In the genomic region with DNA sequence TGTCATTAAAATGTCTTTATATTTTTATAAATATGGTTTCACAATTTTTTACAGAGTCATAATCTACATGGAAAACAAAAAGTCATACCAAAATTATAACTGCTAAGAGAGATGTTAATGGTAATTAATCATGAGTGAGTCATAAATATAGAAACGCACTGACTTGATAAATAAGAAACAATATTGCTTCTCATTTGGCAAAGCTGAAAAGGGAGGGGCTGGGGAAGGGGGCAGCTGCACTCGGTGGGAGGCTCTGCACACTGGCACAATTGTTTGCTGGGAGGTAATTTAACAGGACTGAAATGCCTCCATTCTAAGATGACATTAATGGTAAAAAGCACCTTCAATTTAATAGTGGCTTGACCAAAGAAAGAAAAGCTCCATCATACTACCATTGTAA, we compare ENCODE assay signal across 1 cellular context.
TF ChIP-seq lines count a peak whose summit lies in the region.

No MANE protein-coding gene starts in this region.

TF ChIP-seq in HEK293T, 16 proteins besides CTCF, POLR2A, EP300 and RAD21:
- no peak for TF ChIP-seq ZNF384 (IDR thresholded peaks at IDR 0.05)
- TF ChIP-seq SUZ12 (IDR thresholded peaks at IDR 0.05) = no peak
- no peak for TF ChIP-seq TARDBP (IDR thresholded peaks at IDR 0.05)
- TF ChIP-seq BHLHE40 (IDR thresholded peaks at IDR 0.05; ENCODE audit: borderline replicate concordance) = no peak
- no peak for TF ChIP-seq LEF1 (IDR thresholded peaks at IDR 0.05; ENCODE audit: borderline replicate concordance)
- TF ChIP-seq, protein P1, sequence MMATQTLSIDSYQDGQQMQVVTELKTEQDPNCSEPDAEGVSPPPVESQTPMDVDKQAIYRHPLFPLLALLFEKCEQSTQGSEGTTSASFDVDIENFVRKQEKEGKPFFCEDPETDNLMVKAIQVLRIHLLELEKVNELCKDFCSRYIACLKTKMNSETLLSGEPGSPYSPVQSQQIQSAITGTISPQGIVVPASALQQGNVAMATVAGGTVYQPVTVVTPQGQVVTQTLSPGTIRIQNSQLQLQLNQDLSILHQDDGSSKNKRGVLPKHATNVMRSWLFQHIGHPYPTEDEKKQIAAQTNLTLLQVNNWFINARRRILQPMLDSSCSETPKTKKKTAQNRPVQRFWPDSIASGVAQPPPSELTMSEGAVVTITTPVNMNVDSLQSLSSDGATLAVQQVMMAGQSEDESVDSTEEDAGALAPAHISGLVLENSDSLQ (IDR thresholded peaks at IDR 0.05) = no peak
- TF ChIP-seq FOXK2 (IDR thresholded peaks at IDR 0.05) = no peak
TF ChIP-seq in HEK293T: peak in this region for 0.
